In genomic region chr5:80147119-80147815, GRCh38 we compare ENCODE assay signal across 15 cellular contexts.
DNase-seq lines count a peak whose midpoint lies in the region; ATAC-seq and TF ChIP-seq lines count a peak whose summit lies in the region.
"Had no signal": no experiment of that assay in that cellular context is flagged by ENCODE, and none has a peak within 500 bp of the region (broad histone marks: within the 10 kb centered on the region; RNA-seq: fewer than 3 reads in every experiment).

No MANE protein-coding gene starts in this region.

- CTCF ChIA-PET in activated CD8-positive, alpha-beta T cell treated with anti-CD3 and anti-CD28 coated beads for 36 hours (lab: Charles Lee) = interaction anchor here (1.4 to 2.6 kb wide), 2 partner anchors 21 to 56 kb away, joined by 7 to 9 read pairs; no protein-coding TSS in a partner anchor

- no peaks in the 10 kb centered on the region for H3K79me2 ChIP-seq in DND-41 (ENCODE audit: insufficient read depth, low read length)
- H3K79me2 ChIP-seq: parathyroid adenoma had no signal

- H3K27me3 ChIP-seq in DND-41 (ENCODE audit: insufficient read depth, low read length, poor library complexity) (no peaks in the 10 kb centered on the region), left ventricle myocardium inferior (ENCODE audit: low read depth) (no peaks in the 10 kb centered on the region)
- H3K27me3 ChIP-seq: thyroid gland had no signal

- H3K27me3 Mint-ChIP-seq in activated CD8-positive, alpha-beta T cell treated with anti-CD3 and anti-CD28 coated beads for 36 hours = no peaks in the 10 kb centered on the region

- H3K36me3 ChIP-seq in DND-41 (ENCODE audit: insufficient read depth, low read length) (peaks cover 84% of the 10 kb centered on the region), left ventricle myocardium inferior (peaks cover 33% of the 10 kb centered on the region)
- H3K36me3 ChIP-seq: WERI-Rb-1 had no signal

- H3K4me1 Mint-ChIP-seq in activated CD8-positive, alpha-beta T cell treated with anti-CD3 and anti-CD28 coated beads for 36 hours (ENCODE audit: low read depth) = peaks cover 59% of the 10 kb centered on the region

- H3K27ac ChIP-seq in DND-41 (ENCODE audit: low read length) (peak overlapping the region; percentile 43), left ventricle myocardium inferior (replicated peaks) (peak overlapping the region; percentile 69)
- H3K27ac ChIP-seq: parathyroid adenoma, thyroid gland, WERI-Rb-1 had no signal

- peak overlapping the region; percentile 47 for H3K27ac Mint-ChIP-seq in activated CD8-positive, alpha-beta T cell treated with anti-CD3 and anti-CD28 coated beads for 36 hours

- H3K9me3 ChIP-seq in DND-41 (ENCODE audit: insufficient read depth, low read length, severe bottlenecking) (no peaks in the 10 kb centered on the region), left ventricle myocardium inferior (replicated peaks) (no peaks in the 10 kb centered on the region)
- H3K9me3 ChIP-seq: thyroid gland had no signal

- peaks cover 71% of the 10 kb centered on the region for H3K36me3 Mint-ChIP-seq in activated CD8-positive, alpha-beta T cell treated with anti-CD3 and anti-CD28 coated beads for 36 hours (ENCODE audit: low read depth)

- H3K9me3 Mint-ChIP-seq in activated CD8-positive, alpha-beta T cell treated with anti-CD3 and anti-CD28 coated beads for 36 hours = no peaks in the 10 kb centered on the region

- H3K4me2 ChIP-seq in DND-41 (ENCODE audit: insufficient read depth, low read length) = no peak overlapping the region

- no peak overlapping the region for H3K4me3 Mint-ChIP-seq in activated CD8-positive, alpha-beta T cell treated with anti-CD3 and anti-CD28 coated beads for 36 hours

- H3K4me1 ChIP-seq in DND-41 (ENCODE audit: insufficient read depth, low read length) (no peaks in the 10 kb centered on the region), left ventricle myocardium inferior (peaks cover 28% of the 10 kb centered on the region)
- H3K4me1 ChIP-seq: parathyroid adenoma, thyroid gland had no signal

- intact Hi-C loops in activated CD8-positive, alpha-beta T cell treated with anti-CD3 and anti-CD28 coated beads for 36 hours (cut with micrococcal nuclease) = no loop called here
- intact Hi-C loops in left ventricle myocardium inferior (cut with micrococcal nuclease) = no loop called here

- H3K4me3 ChIP-seq in DND-41 (ENCODE audit: low read depth in 1 of 2, low read length in 2 of 2) = no peak overlapping the region
- peak overlapping the region; percentile 21 for H3K4me3 ChIP-seq in left ventricle myocardium inferior
- H3K4me3 ChIP-seq: thyroid gland had no signal

- H2AFZ ChIP-seq in DND-41 (ENCODE audit: low read depth, low read length) = no peak overlapping the region
- H2AFZ ChIP-seq: parathyroid adenoma had no signal

- ATAC-seq in DND-41 (ENCODE audit: insufficient read depth, low read depth) = no peak
- no peak for ATAC-seq in activated CD8-positive, alpha-beta T cell treated with anti-CD3 and anti-CD28 coated beads for 36 hours
- ATAC-seq: left colon had no signal

- H4K20me1 ChIP-seq in DND-41 (ENCODE audit: insufficient read depth, low read length) = no peaks in the 10 kb centered on the region

- DNase-seq in CD1c-positive myeloid dendritic cell (ENCODE audit: extremely low spot score) (peak; percentile 24), DND-41 (no peak), left ventricle myocardium inferior (no peak), NCI-H2227 treated with DMSO at 0.1 percent for 48 hours (lab: John Stamatoyannopoulos, UW) (no peak), hepatic stellate cell (ENCODE audit: low spot score) (no peak), NCI-H510A (lab: John Stamatoyannopoulos, UW) (no peak), NCI-H2029 treated with DMSO at 0.1 percent for 48 hours (lab: John Stamatoyannopoulos, UW) (no peak)
- DNase-seq in activated CD8-positive, alpha-beta T cell treated with anti-CD3 and anti-CD28 coated beads for 36 hours = no peak
- DNase-seq: left colon, NCI-H1048, NCI-H2107, small intestine, thyroid gland, WERI-Rb-1 had no signal

- no peak overlapping the region for H3K9ac ChIP-seq in DND-41 (ENCODE audit: low read depth, low read length)
- H3K9ac ChIP-seq: parathyroid adenoma had no signal

- POLR2A ChIA-PET in activated CD8-positive, alpha-beta T cell treated with anti-CD3 and anti-CD28 coated beads for 36 hours (lab: Charles Lee) = interaction anchor here (1.1 to 1.9 kb wide), 2 partner anchors 18 to 22 kb away, joined by 5 to 6 read pairs; no protein-coding TSS in a partner anchor

- TF ChIP-seq CTCF in DND-41 (IDR thresholded peaks at IDR 0.05; ENCODE audit: borderline replicate concordance, extremely low read depth, low read length, poor library complexity, severe bottlenecking) (no peak), left ventricle myocardium inferior (IDR thresholded peaks at IDR 0.05; ENCODE audit: borderline replicate concordance) (peak; percentile 22)
- no peak for TF ChIP-seq CTCF in activated CD8-positive, alpha-beta T cell treated with anti-CD3 and anti-CD28 coated beads for 36 hours (IDR thresholded peaks at IDR 0.05)
